ENCODE assay signal across 23 cellular contexts in the genomic region with DNA sequence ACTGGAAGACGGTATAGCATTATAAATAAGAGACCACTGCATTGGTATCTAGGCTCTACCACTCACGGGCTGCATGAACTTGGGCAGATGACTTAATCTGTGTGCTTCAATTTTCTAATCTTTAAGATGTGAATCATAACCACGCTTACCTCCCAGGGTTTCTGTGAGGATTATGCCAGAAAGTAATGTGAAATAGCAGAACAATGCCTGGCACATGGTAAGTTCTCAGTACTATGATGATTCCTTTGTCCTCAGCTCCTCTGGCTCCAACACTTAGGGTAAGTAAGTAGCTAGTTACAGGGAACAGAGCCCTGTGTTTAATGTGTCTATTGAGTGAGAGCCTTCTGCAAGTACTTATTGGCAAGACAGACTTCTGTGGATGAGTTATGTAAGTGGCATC. TPM values are rescaled to one million over a fixed set of nuclear protein-coding genes. Genes with fewer than 3 reads are reported as not detected.
DNase-seq lines count a peak whose midpoint lies in the region; ATAC-seq, FAIRE-seq and TF ChIP-seq lines count a peak whose summit lies in the region.
"Had no signal": no experiment of that assay in that cellular context is flagged by ENCODE, and none has a peak within 500 bp of the region (broad histone marks: within the 10 kb centered on the region; RNA-seq: fewer than 3 reads in every experiment).

No MANE protein-coding gene starts in this region.

- no peaks in the 10 kb centered on the region for H3K4me1 ChIP-seq in colonic mucosa
- H3K4me1 ChIP-seq: lower lobe of right lung had no signal

- no peak for ATAC-seq in GM18868 (IDR thresholded peaks at IDR 0.05; ENCODE audit: unreplicated experiment)
- ATAC-seq: activated T-helper 17 cell treated with anti-CD3 and anti-CD28 coated beads, Interleukin-2, amount 50 U/mL, for 72 hours; lower lobe of right lung; T-helper 17 cell had no signal

- H3K4me3 ChIP-seq in MG63 (no peak overlapping the region), brain microvascular endothelial cell (ENCODE audit: low read depth, low read length) (no peak overlapping the region), colonic mucosa (no peak overlapping the region)
- H3K4me3 ChIP-seq: coronary artery, lower lobe of right lung, ovary, skin epidermis, thoracic aorta had no signal

- no peak overlapping the region for H3K9ac ChIP-seq in colonic mucosa (ENCODE audit: low read depth in 2 of 2, low read length in 2 of 2)
- H3K9ac ChIP-seq: KMS-11 had no signal

- no peak overlapping the region for H3K27ac ChIP-seq in brain microvascular endothelial cell
- H3K27ac ChIP-seq in colonic mucosa: no peak overlapping the region
- H3K27ac ChIP-seq: coronary artery, KMS-11, lower lobe of right lung, ovary, skin epidermis, thoracic aorta had no signal

- intact Hi-C loops in colonic mucosa (cut with DNase I): no loop called here

- H3K36me3 ChIP-seq in MG63: no peaks in the 10 kb centered on the region
- no peaks in the 10 kb centered on the region for H3K36me3 ChIP-seq in brain microvascular endothelial cell (replicated peaks)
- no peaks in the 10 kb centered on the region for H3K36me3 ChIP-seq in colonic mucosa
- H3K36me3 ChIP-seq: lower lobe of right lung, ovary, thoracic aorta had no signal

- peaks cover 40% of the 10 kb centered on the region for H3K27me3 ChIP-seq in MG63
- H3K27me3 ChIP-seq in brain microvascular endothelial cell (replicated peaks): no peaks in the 10 kb centered on the region
- H3K27me3 ChIP-seq in colonic mucosa: no peaks in the 10 kb centered on the region
- H3K27me3 ChIP-seq: ovary had no signal

- H3K9me3 ChIP-seq in MG63 (no peaks in the 10 kb centered on the region), colonic mucosa (no peaks in the 10 kb centered on the region)
- H3K9me3 ChIP-seq: lower lobe of right lung, ovary, thoracic aorta had no signal

- in situ Hi-C loops in brain microvascular endothelial cell (cut with HindIII; ENCODE audit: low pct_ligation_motif_present, low sequenced_read_pairs): no loop called here

- FAIRE-seq in urothelium cell line (lab: Jason Lieb, UNC): no peak
- FAIRE-seq: H1 had no signal

- DNase-seq in EH (ENCODE audit: low read depth) (peak; percentile 25), MG63 (peak; percentile 14), brain microvascular endothelial cell (peak; percentile 79), kidney glomerular epithelial cell (lab: John Stamatoyannopoulos, UW) (peak; percentile 51), NCI-H774 (lab: John Stamatoyannopoulos, UW) (no peak), urothelium cell line (ENCODE audit: low spot score) (no peak), colonic mucosa (no peak)
- DNase-seq: activated CD4-positive, CD25-positive, alpha-beta regulatory T cell; amniotic stem cell; GF-D8; lower lobe of right lung; NCI-H1436; NCI-H2227 treated with DMSO at 0.1 percent for 48 hours; ovary; SHP77; T-helper 17 cell had no signal

- TF ChIP-seq CTCF in brain microvascular endothelial cell (IDR thresholded peaks at IDR 0.05; ENCODE audit: low read depth, low read length, missing control alignments) (no peak), colonic mucosa (IDR thresholded peaks at IDR 0.05) (no peak)

RNA-seq across cellular contexts. Expression of a gene that starts 31.1 kb away (rescaled TPM):
- total RNA-seq in MG63 (2014; rRNA removed; shearing (Covaris generic); ENCODE audit: low replicate concordance): not detected in 2 replicates
- not detected for total RNA-seq in colonic mucosa
- total RNA-seq: activated T-helper 17 cell treated with anti-CD3 and anti-CD28 coated beads, Interleukin-2, amount 50 U/mL, for 72 hours; H1; lower lobe of right lung; T-helper 17 cell; thoracic aorta had no signal

Comparison
In these comparisons a context has a peak if more than half of its experiments do, and no peak if none do; other contexts are left out.
1. DNase-seq: peak in EH (single experiment), MG63 (single experiment), brain microvascular endothelial cell (single experiment) and kidney glomerular epithelial cell (single experiment); none in NCI-H774 (single experiment), urothelium cell line (single experiment) and colonic mucosa (single experiment).